Comparison of ENCODE assay signal across 21 cellular contexts in the genomic region with DNA sequence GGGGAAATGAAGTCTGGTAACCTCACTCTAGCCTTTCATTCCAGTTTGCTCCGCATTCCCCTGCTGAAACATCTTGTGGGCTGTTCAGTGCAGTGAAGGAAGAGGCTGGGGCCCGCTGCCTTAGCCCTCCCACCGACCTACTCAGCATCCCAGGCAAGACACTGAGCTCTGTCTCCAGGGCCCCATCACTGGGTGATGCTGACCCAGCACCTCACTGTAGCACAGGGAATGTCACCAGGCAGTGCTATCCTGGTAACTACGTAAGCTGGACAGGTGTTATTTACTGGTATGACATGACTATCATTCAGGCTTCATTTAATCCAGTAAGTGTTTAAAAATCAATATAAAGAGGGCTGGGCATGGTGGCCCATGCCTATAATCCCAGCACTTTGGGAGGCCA.
"Had no signal": no experiment of that assay in that cellular context is flagged by ENCODE, and none has a peak within 500 bp of the region (broad histone marks: within the 10 kb centered on the region; RNA-seq: fewer than 3 reads in every experiment).

No MANE protein-coding gene starts in this region.

- H3K4me3 ChIP-seq: dorsolateral prefrontal cortex, hepatocyte, left ventricle myocardium inferior, lung, pancreas, smooth muscle cell, stomach had no signal

- H3K4me2 ChIP-seq: smooth muscle cell had no signal

- H3K27me3 Mint-ChIP-seq: progenitor cell of endocrine pancreas, type B pancreatic cell had no signal

- H3K4me1 ChIP-seq: pancreas had no signal

- H3K27me3 ChIP-seq: dorsolateral prefrontal cortex, hepatocyte, pancreas, stomach had no signal

- H3K9me3 Mint-ChIP-seq: type B pancreatic cell had no signal

- ATAC-seq: right cardiac atrium had no signal

- H3K27ac Mint-ChIP-seq: nephron had no signal

- H3K4me3 Mint-ChIP-seq: nephron, type B pancreatic cell had no signal

- H3K27ac ChIP-seq: dorsolateral prefrontal cortex, left ventricle myocardium inferior, pancreas, stomach had no signal

- H3K4me1 Mint-ChIP-seq: nephron had no signal

- DNase-seq: cortex of kidney; dorsolateral prefrontal cortex; effector CD8-positive, alpha-beta T cell; foreskin melanocyte; head of caudate nucleus; kidney; left cardiac atrium; left ventricle myocardium inferior; midbrain; occipital lobe; pancreas; right cardiac atrium; stimulated activated CD4-positive, alpha-beta T cell treated with anti-CD3 and anti-CD28 coated beads, Interleukin-2, amount 100 ng/mL, for 48 hours; stomach; substantia nigra had no signal

- H2AFZ ChIP-seq: hepatocyte had no signal

- H3K9me3 ChIP-seq: pancreas had no signal
